In the genomic region with DNA sequence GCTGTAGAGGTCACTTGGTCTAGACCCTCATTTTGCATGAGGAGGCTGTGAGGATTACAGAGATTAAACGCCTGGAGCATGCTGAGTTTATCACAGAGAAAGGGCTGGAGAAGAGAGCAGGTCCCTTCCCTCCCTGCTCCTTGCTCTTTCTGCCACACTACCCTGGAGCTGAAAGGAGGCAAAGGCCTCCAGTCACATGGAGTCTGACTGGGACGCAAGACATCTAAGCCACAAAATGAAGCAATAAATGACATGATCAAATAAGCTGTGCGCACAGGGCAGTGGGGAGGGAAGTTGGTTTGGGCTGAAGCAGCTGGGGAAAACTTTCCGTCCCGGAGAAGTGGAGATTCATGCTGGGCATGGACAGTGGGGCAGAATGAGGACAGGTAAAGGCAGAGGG, we compare ENCODE assay signal across 1 cellular context.
A peak's percentile ranks its signal among the peaks of the same experiment; 100 is the strongest.
TF ChIP-seq lines count a peak whose summit lies in the region.

No MANE protein-coding gene starts in this region.

TF ChIP-seq in HepG2, 621 proteins besides CTCF, POLR2A, EP300 and RAD21 (continued from another document):
- TF ChIP-seq ARID5B (CRISPR knock-in tag; IDR thresholded peaks at IDR 0.05) (peak; percentile 67), HNF4A (CRISPR knock-in tag; IDR thresholded peaks at IDR 0.05) (peak; percentile 7; the same call in 1 of the 2 replicates), ZNF572 (CRISPR knock-in tag; IDR thresholded peaks at IDR 0.05) (peak; percentile 92; the same call in 1 of the 2 replicates), MBD4 (IDR thresholded peaks at IDR 0.05; ENCODE audit: borderline replicate concordance, low read length) (no peak), RXRB (CRISPR knock-in tag; IDR thresholded peaks at IDR 0.05; ENCODE audit: borderline replicate concordance) (peak; percentile 37; the same call in 1 of the 2 replicates), PRMT3 (CRISPR knock-in tag; IDR thresholded peaks at IDR 0.05; ENCODE audit: borderline replicate concordance, low read depth) (no peak), ZBTB4 (CRISPR knock-in tag; IDR thresholded peaks at IDR 0.05; ENCODE audit: borderline replicate concordance) (0 out of 2 replicates have a peak, but pooled peaks have one; percentile 32), PRDM10 (CRISPR knock-in tag; IDR thresholded peaks at IDR 0.05; ENCODE audit: low read depth) (0 out of 2 replicates have a peak, but pooled peaks have one; percentile 36), NFYC (CRISPR knock-in tag; IDR thresholded peaks at IDR 0.05) (no peak), HMG20A (CRISPR knock-in tag; IDR thresholded peaks at IDR 0.05; ENCODE audit: borderline replicate concordance) (peak; percentile 14; the same call in 1 of the 2 replicates), YEATS4 (CRISPR knock-in tag; IDR thresholded peaks at IDR 0.05; ENCODE audit: borderline replicate concordance) (0 out of 2 replicates have a peak, but pooled peaks have one; percentile 24), NCOA2 (CRISPR knock-in tag; IDR thresholded peaks at IDR 0.05) (peak; percentile 57; the same call in 1 of the 2 replicates), ZNF644 (CRISPR knock-in tag; IDR thresholded peaks at IDR 0.05; ENCODE audit: low read depth) (0 out of 2 replicates have a peak, but pooled peaks have one; percentile 61), SYNCRIP (IDR thresholded peaks at IDR 0.05; ENCODE audit: insufficient read depth, low read depth, low read length) (no peak), ZBTB33 (CRISPR knock-in tag; IDR thresholded peaks at IDR 0.05) (0 out of 2 replicates have a peak, but pooled peaks have one; percentile 34), TIGD3 (CRISPR knock-in tag; IDR thresholded peaks at IDR 0.05; ENCODE audit: borderline replicate concordance) (no peak), ZFY (CRISPR knock-in tag; IDR thresholded peaks at IDR 0.05) (peak; percentile 21; the same call in 1 of the 2 replicates)
- TF ChIP-seq, protein P1, sequence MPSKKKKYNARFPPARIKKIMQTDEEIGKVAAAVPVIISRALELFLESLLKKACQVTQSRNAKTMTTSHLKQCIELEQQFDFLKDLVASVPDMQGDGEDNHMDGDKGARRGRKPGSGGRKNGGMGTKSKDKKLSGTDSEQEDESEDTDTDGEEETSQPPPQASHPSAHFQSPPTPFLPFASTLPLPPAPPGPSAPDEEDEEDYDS (CRISPR knock-in tag; IDR thresholded peaks at IDR 0.05) = peak; percentile 38; the same call in 1 of the 2 replicates
- TF ChIP-seq, protein P2, sequence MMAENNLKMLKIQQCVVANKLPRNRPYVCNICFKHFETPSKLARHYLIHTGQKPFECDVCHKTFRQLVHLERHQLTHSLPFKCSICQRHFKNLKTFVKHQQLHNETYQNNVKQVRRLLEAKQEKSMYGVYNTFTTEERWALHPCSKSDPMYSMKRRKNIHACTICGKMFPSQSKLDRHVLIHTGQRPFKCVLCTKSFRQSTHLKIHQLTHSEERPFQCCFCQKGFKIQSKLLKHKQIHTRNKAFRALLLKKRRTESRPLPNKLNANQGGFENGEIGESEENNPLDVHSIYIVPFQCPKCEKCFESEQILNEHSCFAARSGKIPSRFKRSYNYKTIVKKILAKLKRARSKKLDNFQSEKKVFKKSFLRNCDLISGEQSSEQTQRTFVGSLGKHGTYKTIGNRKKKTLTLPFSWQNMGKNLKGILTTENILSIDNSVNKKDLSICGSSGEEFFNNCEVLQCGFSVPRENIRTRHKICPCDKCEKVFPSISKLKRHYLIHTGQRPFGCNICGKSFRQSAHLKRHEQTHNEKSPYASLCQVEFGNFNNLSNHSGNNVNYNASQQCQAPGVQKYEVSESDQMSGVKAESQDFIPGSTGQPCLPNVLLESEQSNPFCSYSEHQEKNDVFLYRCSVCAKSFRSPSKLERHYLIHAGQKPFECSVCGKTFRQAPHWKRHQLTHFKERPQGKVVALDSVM (CRISPR knock-in tag; IDR thresholded peaks at IDR 0.05) = peak; percentile 85
